In the genomic region with DNA sequence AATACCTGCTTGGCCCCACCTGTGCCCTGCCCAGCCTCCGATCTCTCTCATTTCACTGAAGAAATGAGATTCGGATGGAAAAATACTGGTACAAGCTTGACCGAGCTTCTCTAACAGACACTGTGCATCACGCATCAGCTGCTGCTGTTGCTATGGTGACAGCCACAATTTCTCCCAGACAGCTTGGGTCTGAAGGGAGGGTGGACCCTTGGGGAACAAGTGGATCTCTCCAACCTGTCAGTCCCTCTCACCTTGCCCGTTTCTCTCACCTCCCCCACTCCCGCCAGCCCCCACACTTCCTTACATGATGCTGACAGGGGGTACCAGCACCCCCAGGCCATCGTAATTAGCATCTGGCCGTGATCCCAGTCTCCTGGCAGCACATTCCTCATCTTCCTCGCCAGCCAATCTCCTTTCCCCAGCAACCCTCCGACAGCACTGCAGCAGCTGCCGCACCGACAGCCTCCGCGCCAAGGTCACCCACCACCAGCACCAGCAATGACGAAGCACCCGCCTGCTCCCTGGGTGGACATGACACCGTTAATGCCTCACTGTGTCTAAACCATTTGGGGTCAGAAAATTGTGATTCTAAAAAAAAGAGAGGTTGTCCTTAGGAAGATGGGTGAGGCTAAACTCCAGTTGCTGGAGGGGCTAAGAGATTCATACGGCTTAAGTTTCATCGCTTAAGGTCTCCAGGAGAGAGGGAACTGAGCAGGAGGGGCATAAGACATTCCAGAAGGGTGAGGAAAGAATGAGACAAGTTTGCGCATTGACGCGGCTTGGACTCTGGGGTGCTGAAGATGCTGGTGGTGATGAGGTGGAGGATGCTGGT, we compare ENCODE assay signal across 8 cellular contexts. TPM values are rescaled to one million over a fixed set of nuclear protein-coding genes. Genes with fewer than 3 reads are reported as not detected.
A peak's percentile ranks its signal among the peaks of the same experiment; 100 is the strongest.
DNase-seq lines count a peak whose midpoint lies in the region; ATAC-seq and TF ChIP-seq lines count a peak whose summit lies in the region.

No MANE protein-coding gene starts in this region.

- H3K4me3 ChIP-seq in BLaER1 (no peak overlapping the region), IMR-90 (ENCODE audit: insufficient read depth, low read depth, low read length) (no peak overlapping the region), adipocyte (ENCODE audit: low read length) (peak overlapping the region; percentile 5), heart right ventricle (peak overlapping the region in 1 of 10 donors; percentile 2), psoas muscle (no peak overlapping the region)

- peaks cover 0 to 3% of the 10 kb centered on the region in 2 experiments; a peak in 1 of 4 replicates for H3K79me1 ChIP-seq in IMR-90 (ENCODE audit: low read depth in 1 of 2, low read length in 2 of 2)

- dilution Hi-C loops in IMR-90 (cut with HindIII; ENCODE audit: low sequenced_read_pairs, unreplicated experiment), result no loop called here

- WGBS in IMR-90 (ENCODE audit: extremely low coverage in 2 of 2, insufficient read length in 1 of 2), 2 experiments, result 5% methylated on average over 6 of the region's 22 CpGs; no CpG with 5 or more reads in 1 of the 2 experiments
- 16 to 17% methylated on average over 22 of the region's 22 CpGs for WGBS in heart right ventricle, 2 donors
- WGBS in psoas muscle, 3 donors, result 8 to 11% (median 8%) methylated on average over 22 of the region's 22 CpGs

- 0 out of 2 replicates have a peak, but pooled peaks have one; percentile 49 for TF ChIP-seq POLR2A in IMR-90 (IDR thresholded peaks at IDR 0.05; ENCODE audit: low read depth, low read length)

- H4K91ac ChIP-seq in IMR-90 (ENCODE audit: insufficient read depth, low read depth, low read length), result peak overlapping the region; percentile 35

- peak overlapping the region; percentile 60 for H3K4me2 ChIP-seq in BLaER1
- peak overlapping the region; percentile 54 for H3K4me2 ChIP-seq in IMR-90 (ENCODE audit: low read depth, low read length)

- H3K14ac ChIP-seq in IMR-90 (replicated peaks; ENCODE audit: low read depth, low read length), result peak overlapping the region; percentile 15; the same call in 1 of the 2 replicates

- intact Hi-C loops in IMR-90 (cut with micrococcal nuclease) (loop anchor here (1.0 to 2.0 kb wide), 2 partner anchors 21 to 24 kb away; no protein-coding TSS in a partner anchor), heart right ventricle (cut with DNase I) (no loop called here), psoas muscle (cut with DNase I) (no loop called here)

- H4K8ac ChIP-seq in IMR-90 (ENCODE audit: low read depth in 2 of 2, low read length in 2 of 2), result peak overlapping the region in 1 of 2 experiments; percentile 62; a peak in 3 of 4 replicates

- peaks cover 9 to 19% of the 10 kb centered on the region in 2 donors for H3K27me3 Mint-ChIP-seq in effector memory CD8-positive, alpha-beta T cell

- H2BK120ac ChIP-seq in IMR-90 (ENCODE audit: low read depth, low read length), result peak overlapping the region; percentile 63

- ATAC-seq in IMR-90 (ENCODE audit: low read depth), result peak; percentile 76
- ATAC-seq in heart right ventricle, result peak; percentile 50 to 91 (median 80)
- peak; percentile 39 to 65 (median 54) for ATAC-seq in psoas muscle
- ATAC-seq in GM18870 (IDR thresholded peaks at IDR 0.05; ENCODE audit: unreplicated experiment), result no peak
- ATAC-seq in effector memory CD8-positive, alpha-beta T cell (replicated peaks), result no peak

- no peak for TF ChIP-seq RAD21 in IMR-90 (IDR thresholded peaks at IDR 0.05; ENCODE audit: low read length)

- H3K9ac ChIP-seq in BLaER1 (no peak overlapping the region), IMR-90 (ENCODE audit: low read depth, low read length) (no peak overlapping the region), adipocyte (ENCODE audit: low read length) (no peak overlapping the region)

- peaks cover 17% of the 10 kb centered on the region for H3K4me1 ChIP-seq in BLaER1
- H3K4me1 ChIP-seq in IMR-90 (ENCODE audit: control insufficient read depth, insufficient read depth, low read length), result peaks cover 9% of the 10 kb centered on the region
- peaks cover 26% of the 10 kb centered on the region for H3K4me1 ChIP-seq in adipocyte (ENCODE audit: control insufficient read depth, insufficient read depth, low read length)
- peaks cover 0 to 27% (median 14%) of the 10 kb centered on the region in 9 donors for H3K4me1 ChIP-seq in heart right ventricle
- no peaks in the 10 kb centered on the region for H3K4me1 ChIP-seq in psoas muscle

- H2BK15ac ChIP-seq in IMR-90 (ENCODE audit: low read depth, low read length), result peak overlapping the region; percentile 43

- H3K27me3 ChIP-seq in BLaER1, result no peaks in the 10 kb centered on the region
- no peaks in the 10 kb centered on the region for H3K27me3 ChIP-seq in IMR-90 (ENCODE audit: control insufficient read depth, insufficient read depth, low read length)
- H3K27me3 ChIP-seq in adipocyte (replicated peaks; ENCODE audit: control insufficient read depth, insufficient read depth, low read length), result no peaks in the 10 kb centered on the region
- H3K27me3 ChIP-seq in heart right ventricle, result no peaks in the 10 kb centered on the region
- peaks cover 0 to 22% (median 3%) of the 10 kb centered on the region in 3 donors for H3K27me3 ChIP-seq in psoas muscle (ENCODE audit: insufficient read depth in 3 of 3, low read length in 2 of 3)

- TF ChIP-seq CTCF in IMR-90 (conservative IDR thresholded peaks at IDR 0.05; ENCODE audit: low read depth, low read length) (no peak), heart right ventricle (IDR thresholded peaks at IDR 0.05) (no peak), psoas muscle (IDR thresholded peaks at IDR 0.05) (no peak)

- peak overlapping the region; percentile 29 for H2BK20ac ChIP-seq in IMR-90 (ENCODE audit: low read depth, low read length)

- POLR2A ChIA-PET in IMR-90 (lab: Charles Lee; ENCODE audit: unreplicated experiment), result no interaction called here

- H3K9me3 Mint-ChIP-seq in effector memory CD8-positive, alpha-beta T cell, result no peaks in the 10 kb centered on the region

- peaks cover 0 to 5% of the 10 kb centered on the region in 2 donors for H3K4me1 Mint-ChIP-seq in effector memory CD8-positive, alpha-beta T cell (ENCODE audit: low read depth in 2 of 2)

- DNase-seq in IMR-90, result peak; percentile 92
- DNase-seq in adipocyte (ENCODE audit: low read depth), result peak; percentile 87
- peak; percentile 55 to 64 for DNase-seq in heart right ventricle
- DNase-seq in psoas muscle, result peak; percentile 49 to 68
- DNase-seq in stimulated activated naive CD4-positive, alpha-beta T cell treated with Interleukin-2 at 50 U/mL for 16 hours (lab: John Stamatoyannopoulos, UW), result no peak
- DNase-seq in effector memory CD8-positive, alpha-beta T cell, result no peak

- in situ Hi-C loops in IMR-90 (cut with MboI; ENCODE audit: low sequenced_read_pairs), result no loop called here

- no peaks in the 10 kb centered on the region for H4K20me1 ChIP-seq in BLaER1
- H4K20me1 ChIP-seq in IMR-90 (ENCODE audit: insufficient read depth, low read length), result no peaks in the 10 kb centered on the region

- H3K36me3 ChIP-seq in BLaER1 (no peaks in the 10 kb centered on the region), IMR-90 (ENCODE audit: control insufficient read depth, insufficient read depth, low read length) (no peaks in the 10 kb centered on the region), adipocyte (ENCODE audit: control insufficient read depth, insufficient read depth, low read length, severe bottlenecking) (no peaks in the 10 kb centered on the region), heart right ventricle (no peaks in the 10 kb centered on the region), psoas muscle (ENCODE audit: insufficient read depth in 1 of 2, low read depth in 1 of 2) (no peaks in the 10 kb centered on the region)

- H3K4me3 Mint-ChIP-seq in effector memory CD8-positive, alpha-beta T cell, result no peak overlapping the region

- no TSS peak for BruUV-seq in IMR-90 (replicated peaks; lab: Mats Ljungman, UMichigan)

- peak overlapping the region; percentile 4; the same call in 1 of the 2 replicates for H3K18ac ChIP-seq in IMR-90 (ENCODE audit: low read depth, low read length)

- H2AFZ ChIP-seq in IMR-90 (replicated peaks; ENCODE audit: low read length, poor library complexity), result peak overlapping the region; percentile 89

- no peak overlapping the region for H3K27ac Mint-ChIP-seq in effector memory CD8-positive, alpha-beta T cell

- peak overlapping the region; percentile 61 for H3K23ac ChIP-seq in IMR-90 (ENCODE audit: low read depth, low read length)

- H2AK5ac ChIP-seq in IMR-90 (ENCODE audit: low read depth, low read length), result peak overlapping the region; percentile 95

- CTCF ChIA-PET in IMR-90 (lab: Yijun Ruan, JAX), result interaction anchor here (1.9 kb wide), 1 partner anchor 10 kb away, joined by 5 read pairs; no protein-coding TSS in a partner anchor

- H3K36me3 Mint-ChIP-seq in effector memory CD8-positive, alpha-beta T cell (ENCODE audit: insufficient read depth), result peaks cover 2% of the 10 kb centered on the region

- H3K9me3 ChIP-seq in BLaER1, result no peaks in the 10 kb centered on the region
- H3K9me3 ChIP-seq in IMR-90 (ENCODE audit: control insufficient read depth, insufficient read depth, low read length), result no peaks in the 10 kb centered on the region
- no peaks in the 10 kb centered on the region for H3K9me3 ChIP-seq in adipocyte (ENCODE audit: control insufficient read depth, low read length)
- H3K9me3 ChIP-seq in heart right ventricle, result no peaks in the 10 kb centered on the region
- H3K9me3 ChIP-seq in psoas muscle, result no peaks in the 10 kb centered on the region

- H3K56ac ChIP-seq in IMR-90 (ENCODE audit: extremely low read depth, insufficient read depth, low read length), result peak overlapping the region; percentile 58

- peak overlapping the region; percentile 30 for H2BK5ac ChIP-seq in IMR-90 (ENCODE audit: low read depth, low read length, poor library complexity, severe bottlenecking)

- peak overlapping the region; percentile 80 for H2AK9ac ChIP-seq in IMR-90 (replicated peaks; ENCODE audit: low read depth, low read length, poor library complexity)

- H3K27ac ChIP-seq in BLaER1 (no peak overlapping the region), IMR-90 (ENCODE audit: insufficient read depth, low read length) (peak overlapping the region; percentile 3), heart right ventricle (peak overlapping the region in 7 of 10 donors; percentile 2 to 68 (median 50)), psoas muscle (peak overlapping the region; percentile 41)

- peak overlapping the region; percentile 47 for H3K4ac ChIP-seq in IMR-90 (ENCODE audit: low read depth, low read length)

- peaks cover 13% of the 10 kb centered on the region for H3K9me1 ChIP-seq in IMR-90 (ENCODE audit: insufficient read depth, low read length)

- H4K5ac ChIP-seq in IMR-90 (ENCODE audit: low read depth, low read length), result no peak overlapping the region; the same call in 1 of the 2 replicates

TF ChIP-seq in IMR-90, 13 proteins besides CTCF, POLR2A, EP300 and RAD21 (continues in another document):
- TF ChIP-seq NFE2L2 (IDR thresholded peaks at IDR 0.05; ENCODE audit: low read depth, low read length), result peak; percentile 66

RNA-seq across cellular contexts. Expression of gene TNRC6A, which starts 58.6 kb away (rescaled TPM):
- total RNA-seq in IMR-90 (2012; rRNA removed) (32.4 and 36.9 TPM in 2 replicates), heart right ventricle (10 to 100 TPM; 31.6 to 51.4 (median 37.3) TPM), psoas muscle (10 to 100 TPM; 14.5 to 30.1 (median 24.6) TPM)
- polyA plus RNA-seq in IMR-90 (2012; rRNA removed) (37.3 and 42.3 TPM in 2 replicates), heart right ventricle (10 to 100 TPM in 1 of 2 donors, 1 to 10 TPM in 1; 8.3 to 35.1 TPM), psoas muscle (10 to 100 TPM in 2 of 3 donors, 1 to 10 TPM in 1; 6.4 to 20.9 (median 12.2) TPM)
- 15.0 and 15.5 TPM in 2 replicates for polyA plus RNA-seq in IMR-90 (2012; cell fraction: cytosol; rRNA removed)
- 99.8 and 215 TPM in 2 replicates for polyA plus RNA-seq in IMR-90 (2012; cell fraction: nucleus; rRNA removed; ENCODE audit: low replicate concordance)

Comparison
In these comparisons a context has a peak if more than half of its experiments do, and no peak if none do; other contexts are left out.
1. ATAC-seq: peak in IMR-90 (single experiment), heart right ventricle (8 of 8) and psoas muscle (4 of 4); none in GM18870 (single experiment) and effector memory CD8-positive, alpha-beta T cell (single experiment).
2. DNase-seq: peak in IMR-90 (single experiment), adipocyte (single experiment), heart right ventricle (2 of 2) and psoas muscle (2 of 2); none in stimulated activated naive CD4-positive, alpha-beta T cell treated with Interleukin-2 at 50 U/mL for 16 hours (single experiment) and effector memory CD8-positive, alpha-beta T cell (0 of 3).